Comparison of ENCODE assay signal across 2 cellular contexts in the genomic region with DNA sequence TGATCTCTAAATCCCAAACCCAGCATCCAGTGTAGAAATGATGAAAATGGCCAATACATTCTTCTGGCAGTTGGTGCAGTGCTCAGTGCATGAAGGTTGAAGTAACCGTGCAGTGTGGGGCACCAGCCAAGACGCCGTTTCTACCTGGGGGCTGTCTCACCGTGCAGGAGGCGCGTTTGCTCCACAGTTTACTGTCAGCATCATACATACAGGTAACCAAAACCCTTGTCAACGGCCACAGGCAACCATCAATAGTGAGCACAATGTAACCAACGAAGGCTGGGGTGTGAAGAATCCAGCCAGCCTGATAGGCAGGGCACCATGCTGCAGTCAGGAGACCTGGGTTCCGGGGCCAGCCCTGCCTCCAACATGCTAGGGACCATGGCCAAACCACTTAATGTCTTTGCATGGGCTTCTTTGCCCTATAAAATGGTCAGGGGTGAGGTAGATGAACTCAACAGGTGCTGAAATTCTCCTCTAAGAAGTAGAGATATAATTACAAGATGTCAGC.
TF ChIP-seq lines count a peak whose summit lies in the region.

No MANE protein-coding gene starts in this region.

TF ChIP-seq in HepG2, 621 proteins besides CTCF, POLR2A, EP300 and RAD21 (continued from another document):
- TF ChIP-seq NR2F2 (IDR thresholded peaks at IDR 0.05; ENCODE audit: borderline replicate concordance, low read depth) (no peak), CENPT (CRISPR knock-in tag; IDR thresholded peaks at IDR 0.05; ENCODE audit: low read depth) (no peak), ATF7 (IDR thresholded peaks at IDR 0.05) (no peak), ATF7 (CRISPR knock-in tag; IDR thresholded peaks at IDR 0.05) (no peak), ATF1 (CRISPR knock-in tag; IDR thresholded peaks at IDR 0.05) (no peak), MAZ (IDR thresholded peaks at IDR 0.05; ENCODE audit: borderline replicate concordance, low read depth, low read length) (no peak), MAZ (CRISPR knock-in tag; IDR thresholded peaks at IDR 0.05; ENCODE audit: low read depth) (no peak), GZF1 (CRISPR knock-in tag; IDR thresholded peaks at IDR 0.05) (no peak)
- TF ChIP-seq, protein P1, sequence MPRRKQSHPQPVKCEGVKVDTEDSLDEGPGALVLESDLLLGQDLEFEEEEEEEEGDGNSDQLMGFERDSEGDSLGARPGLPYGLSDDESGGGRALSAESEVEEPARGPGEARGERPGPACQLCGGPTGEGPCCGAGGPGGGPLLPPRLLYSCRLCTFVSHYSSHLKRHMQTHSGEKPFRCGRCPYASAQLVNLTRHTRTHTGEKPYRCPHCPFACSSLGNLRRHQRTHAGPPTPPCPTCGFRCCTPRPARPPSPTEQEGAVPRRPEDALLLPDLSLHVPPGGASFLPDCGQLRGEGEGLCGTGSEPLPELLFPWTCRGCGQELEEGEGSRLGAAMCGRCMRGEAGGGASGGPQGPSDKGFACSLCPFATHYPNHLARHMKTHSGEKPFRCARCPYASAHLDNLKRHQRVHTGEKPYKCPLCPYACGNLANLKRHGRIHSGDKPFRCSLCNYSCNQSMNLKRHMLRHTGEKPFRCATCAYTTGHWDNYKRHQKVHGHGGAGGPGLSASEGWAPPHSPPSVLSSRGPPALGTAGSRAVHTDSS (CRISPR knock-in tag; conservative IDR thresholded peaks at IDR 0.05): no peak

TF ChIP-seq in H1, 55 proteins besides CTCF, POLR2A, EP300 and RAD21 (continued from another document):
- TF ChIP-seq TAF7 (optimal IDR thresholded peaks at IDR 0.05; ENCODE audit: borderline replicate concordance, low read depth, low read length) (no peak), SIX5 (IDR thresholded peaks at IDR 0.05; ENCODE audit: low read depth, low read length) (no peak), KDM4A (IDR thresholded peaks at IDR 0.05; ENCODE audit: low read depth, low read length, severe bottlenecking) (no peak), SP1 (IDR thresholded peaks at IDR 0.05; ENCODE audit: low read depth, low read length) (no peak), CBX8 (IDR thresholded peaks at IDR 0.05; ENCODE audit: borderline replicate concordance, low read depth, low read length) (no peak), JUN (IDR thresholded peaks at IDR 0.05; ENCODE audit: low read depth, low read length) (no peak), GABPA (IDR thresholded peaks at IDR 0.05; ENCODE audit: borderline replicate concordance, insufficient read depth, low read length) (no peak), CBX5 (IDR thresholded peaks at IDR 0.05; ENCODE audit: low read depth, low read length) (no peak), BRCA1 (IDR thresholded peaks at IDR 0.05; ENCODE audit: low read depth, low read length) (no peak), HDAC6 (IDR thresholded peaks at IDR 0.05; ENCODE audit: low read depth, low read length) (no peak), PHF8 (conservative IDR thresholded peaks at IDR 0.05; ENCODE audit: low read depth, low read length) (no peak)
